ENCODE assay signal across 15 cellular contexts in the genomic region with DNA sequence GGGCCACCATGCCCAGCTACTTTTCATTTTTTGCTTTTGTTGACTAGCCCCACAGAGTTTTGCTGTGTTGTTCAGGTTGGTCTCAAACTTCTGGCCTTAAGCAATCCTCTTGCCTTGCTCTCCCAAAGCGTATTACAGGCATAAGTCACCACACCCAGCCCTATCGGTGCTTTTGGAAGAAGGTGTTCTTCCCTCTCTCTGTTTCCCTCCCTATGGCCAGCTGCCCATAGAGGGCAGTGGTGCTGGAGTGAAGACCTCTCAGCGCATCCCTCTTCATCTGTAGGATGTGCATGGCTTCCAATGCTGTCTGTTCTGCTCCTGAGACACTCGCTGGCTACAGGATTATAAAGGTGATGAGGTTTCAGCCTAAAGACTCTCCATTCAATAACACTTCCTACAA. TPM values are rescaled to one million over a fixed set of nuclear protein-coding genes. Genes with fewer than 3 reads are reported as not detected.
DNase-seq lines count a peak whose midpoint lies in the region; ATAC-seq and TF ChIP-seq lines count a peak whose summit lies in the region.
"Had no signal": no experiment of that assay in that cellular context is flagged by ENCODE, and none has a peak within 500 bp of the region (broad histone marks: within the 10 kb centered on the region; RNA-seq: fewer than 3 reads in every experiment).

No MANE protein-coding gene starts in this region.

- H3K79me2 ChIP-seq in OCI-LY3 (ENCODE audit: low read length) = peaks cover 37% of the 10 kb centered on the region

- H3K9ac ChIP-seq in OCI-LY3 (ENCODE audit: low read length) = no peak overlapping the region

- no peaks in the 10 kb centered on the region for H3K36me3 Mint-ChIP-seq in activated CD8-positive, alpha-beta T cell treated with anti-CD3 and anti-CD28 coated beads, Interleukin-2, amount 10 ng/mL, durations not matched to agents 7 days and 5 days (ENCODE audit: low read depth)
- H3K36me3 Mint-ChIP-seq: CD8-positive, alpha-beta T cell had no signal

- H3K36me3 ChIP-seq in OCI-LY3 (replicated peaks; ENCODE audit: low read depth, low read length) = peaks cover 28% of the 10 kb centered on the region
- H3K36me3 ChIP-seq: heart left ventricle, thoracic aorta had no signal

- H3K27me3 Mint-ChIP-seq in activated CD8-positive, alpha-beta T cell treated with anti-CD3 and anti-CD28 coated beads, Interleukin-2, amount 10 ng/mL, durations not matched to agents 7 days and 5 days (ENCODE audit: low read depth) = peaks cover 9% of the 10 kb centered on the region

- no peak overlapping the region for H2AFZ ChIP-seq in OCI-LY3 (ENCODE audit: low read depth, low read length)

- H3K4me3 Mint-ChIP-seq in activated CD8-positive, alpha-beta T cell treated with anti-CD3 and anti-CD28 coated beads, Interleukin-2, amount 10 ng/mL, durations not matched to agents 7 days and 5 days = no peak overlapping the region
- H3K4me3 Mint-ChIP-seq: activated naive CD8-positive, alpha-beta T cell treated with anti-CD3 and anti-CD28 coated beads, Interleukin-2, amount 50 U/mL, for 24 hours; CD8-positive, alpha-beta T cell had no signal

- H4K20me1 ChIP-seq in OCI-LY3 (ENCODE audit: insufficient read depth, low read length) = peaks cover 7% of the 10 kb centered on the region; the same call in 1 of the 2 replicates

- no peak overlapping the region for H3K27ac ChIP-seq in OCI-LY3 (ENCODE audit: low read length)
- H3K27ac ChIP-seq in coronary artery = no peak overlapping the region
- H3K27ac ChIP-seq: heart left ventricle, SK-N-MC, thoracic aorta had no signal

- DNase-seq in AG09309 (ENCODE audit: low read depth) (no peak), fibroblast of mammary gland (ENCODE audit: low read depth) (no peak), NCI-H1436 (lab: John Stamatoyannopoulos, UW) (no peak), coronary artery (ENCODE audit: low spot score) (no peak)
- DNase-seq in activated CD8-positive, alpha-beta T cell treated with anti-CD3 and anti-CD28 coated beads, Interleukin-2, amount 10 ng/mL, durations not matched to agents 7 days and 5 days = no peak
- DNase-seq: activated naive CD8-positive, alpha-beta T cell treated with anti-CD3 and anti-CD28 coated beads, Interleukin-2, amount 50 U/mL, for 24 hours; CD8-positive, alpha-beta T cell; NCI-H345 had no signal

- no peak overlapping the region for H3K27ac Mint-ChIP-seq in activated CD8-positive, alpha-beta T cell treated with anti-CD3 and anti-CD28 coated beads, Interleukin-2, amount 10 ng/mL, durations not matched to agents 7 days and 5 days
- H3K27ac Mint-ChIP-seq: activated naive CD8-positive, alpha-beta T cell treated with anti-CD3 and anti-CD28 coated beads, Interleukin-2, amount 50 U/mL, for 24 hours; CD8-positive, alpha-beta T cell had no signal

- H3K4me1 Mint-ChIP-seq in activated CD8-positive, alpha-beta T cell treated with anti-CD3 and anti-CD28 coated beads, Interleukin-2, amount 10 ng/mL, durations not matched to agents 7 days and 5 days (ENCODE audit: low read depth) = peaks cover 12% of the 10 kb centered on the region

- H3K4me1 ChIP-seq in OCI-LY3 (ENCODE audit: low read length) = peaks cover 59% of the 10 kb centered on the region
- H3K4me1 ChIP-seq: heart left ventricle had no signal

- no peaks in the 10 kb centered on the region for H3K9me3 Mint-ChIP-seq in activated CD8-positive, alpha-beta T cell treated with anti-CD3 and anti-CD28 coated beads, Interleukin-2, amount 10 ng/mL, durations not matched to agents 7 days and 5 days (ENCODE audit: insufficient read depth)
- H3K9me3 Mint-ChIP-seq: activated naive CD8-positive, alpha-beta T cell treated with anti-CD3 and anti-CD28 coated beads, Interleukin-2, amount 50 U/mL, for 24 hours; CD8-positive, alpha-beta T cell had no signal

- POLR2A ChIA-PET in activated CD8-positive, alpha-beta T cell treated with anti-CD3 and anti-CD28 coated beads, Interleukin-2, amount 10 ng/mL, durations not matched to agents 7 days and 5 days (lab: Charles Lee) = no interaction called here

- ATAC-seq in GM18498 (IDR thresholded peaks at IDR 0.05; ENCODE audit: unreplicated experiment) = no peak
- no peak for ATAC-seq in activated CD8-positive, alpha-beta T cell treated with anti-CD3 and anti-CD28 coated beads, Interleukin-2, amount 10 ng/mL, durations not matched to agents 7 days and 5 days
- ATAC-seq: activated naive CD8-positive, alpha-beta T cell treated with anti-CD3 and anti-CD28 coated beads, Interleukin-2, amount 50 U/mL, for 24 hours; CD8-positive, alpha-beta T cell; heart left ventricle had no signal

- TF ChIP-seq CTCF in AG09309 (IDR thresholded peaks at IDR 0.05; ENCODE audit: control insufficient read depth, insufficient read depth, low read depth, low read length, missing control alignments) (peak; percentile 9), GM12872 (IDR thresholded peaks at IDR 0.05; ENCODE audit: insufficient read depth, low read depth, low read length) (peak; percentile 55; the same call in 2 of the 3 replicates), OCI-LY3 (IDR thresholded peaks at IDR 0.05; ENCODE audit: low read depth, low read length) (peak; percentile 47), fibroblast of mammary gland (conservative IDR thresholded peaks at IDR 0.05; ENCODE audit: control insufficient read depth, insufficient read depth, low read depth, low read length) (peak; percentile 30), coronary artery (IDR thresholded peaks at IDR 0.05) (no peak)

- H3K4me3 ChIP-seq in AG09309 (ENCODE audit: control insufficient read depth, low read depth, low read length) (no peak overlapping the region), OCI-LY3 (ENCODE audit: low read length) (no peak overlapping the region), fibroblast of mammary gland (ENCODE audit: control insufficient read depth, low read depth, low read length) (no peak overlapping the region), coronary artery (no peak overlapping the region)
- H3K4me3 ChIP-seq: heart left ventricle, SK-N-MC, thoracic aorta had no signal

- 0 out of 2 replicates have a peak, but pooled peaks cover 4% of the 10 kb centered on the region for H3K9me3 ChIP-seq in OCI-LY3 (ENCODE audit: insufficient read depth, low read length)
- H3K9me3 ChIP-seq: heart left ventricle, thoracic aorta had no signal

- CTCF ChIA-PET in activated CD8-positive, alpha-beta T cell treated with anti-CD3 and anti-CD28 coated beads, Interleukin-2, amount 10 ng/mL, durations not matched to agents 7 days and 5 days (lab: Charles Lee) = interaction anchor here (1.3 kb wide), 1 partner anchor 167 kb away, joined by 5 read pairs; no protein-coding TSS in a partner anchor

- 0 out of 2 replicates have a peak, but pooled peaks cover 3% of the 10 kb centered on the region for H3K27me3 ChIP-seq in OCI-LY3 (ENCODE audit: low read depth, low read length)

- no peak overlapping the region for H3K4me2 ChIP-seq in OCI-LY3 (ENCODE audit: low read length)

RNA-seq across cellular contexts. Expression of gene CD22, which starts 1.3 kb away (rescaled TPM):
- under 1 TPM; 0.52 to 0.63 TPM for total RNA-seq in activated CD8-positive, alpha-beta T cell treated with anti-CD3 and anti-CD28 coated beads, Interleukin-2, amount 10 ng/mL, durations not matched to agents 7 days and 5 days

RNA-seq across cellular contexts. Expression of gene FFAR1, which starts 20.1 kb away (rescaled TPM):
- not detected for total RNA-seq in activated CD8-positive, alpha-beta T cell treated with anti-CD3 and anti-CD28 coated beads, Interleukin-2, amount 10 ng/mL, durations not matched to agents 7 days and 5 days
- total RNA-seq: activated CD8-positive, alpha-beta memory T cell treated with anti-CD3 and anti-CD28 coated beads for 36 hours; heart left ventricle; thoracic aorta had no signal

RNA-seq across cellular contexts. Expression of gene FFAR3, which starts 30.6 kb away (rescaled TPM):
- not detected for total RNA-seq in activated CD8-positive, alpha-beta T cell treated with anti-CD3 and anti-CD28 coated beads, Interleukin-2, amount 10 ng/mL, durations not matched to agents 7 days and 5 days
- total RNA-seq: CD8-positive, alpha-beta T cell; thoracic aorta had no signal

RNA-seq across cellular contexts. Expression of gene MAG, which starts 35.7 kb away (rescaled TPM):
- total RNA-seq in activated CD8-positive, alpha-beta T cell treated with anti-CD3 and anti-CD28 coated beads, Interleukin-2, amount 10 ng/mL, durations not matched to agents 7 days and 5 days = under 1 TPM in 1 of 2 experiments, not detected in 1; 0.26 TPM
- total RNA-seq: activated CD8-positive, alpha-beta memory T cell treated with anti-CD3 and anti-CD28 coated beads for 36 hours; CD8-positive, alpha-beta T cell had no signal

RNA-seq across cellular contexts. Expression of gene GPR42, which starts 43.2 kb away (rescaled TPM):
- total RNA-seq in activated CD8-positive, alpha-beta T cell treated with anti-CD3 and anti-CD28 coated beads, Interleukin-2, amount 10 ng/mL, durations not matched to agents 7 days and 5 days = not detected
- total RNA-seq: activated CD8-positive, alpha-beta memory T cell treated with anti-CD3 and anti-CD28 coated beads for 36 hours; CD8-positive, alpha-beta T cell; heart left ventricle; thoracic aorta had no signal
